ENCODE assay signal across 8 cellular contexts in the genomic region with DNA sequence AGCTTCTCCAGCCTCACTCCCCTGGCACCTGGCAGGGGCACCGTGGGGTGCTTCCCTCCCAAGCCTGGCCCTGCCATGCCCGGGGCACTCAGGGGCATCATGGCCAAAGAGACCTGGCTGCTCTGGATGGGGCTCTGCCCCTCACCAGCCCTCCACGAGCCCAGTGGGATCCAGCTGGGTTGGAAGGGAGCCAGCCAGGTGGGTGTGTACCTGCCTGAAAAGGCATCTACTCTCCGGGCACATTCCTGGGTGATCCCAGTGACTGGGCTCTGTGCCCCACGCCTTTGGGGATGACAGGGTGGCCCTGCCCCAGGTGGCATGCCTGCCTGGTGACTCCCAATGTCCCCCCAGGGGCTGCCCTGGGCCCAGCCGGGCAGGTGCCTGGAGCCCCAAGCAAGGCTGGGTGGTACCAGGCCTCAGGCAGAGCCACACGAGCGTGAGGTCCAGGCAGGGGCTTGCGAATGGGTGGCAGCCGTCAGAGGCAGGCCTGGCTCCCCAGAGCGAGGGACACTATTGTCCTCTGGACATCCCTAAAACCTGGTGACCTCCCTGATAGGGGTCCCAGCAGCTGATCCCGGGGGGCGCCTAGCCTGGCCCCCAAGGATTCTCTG. TPM values are rescaled to one million over a fixed set of nuclear protein-coding genes. Genes with fewer than 3 reads are reported as not detected.
DNase-seq lines count a peak whose midpoint lies in the region; TF ChIP-seq lines count a peak whose summit lies in the region.

No MANE protein-coding gene starts in this region.

- peak overlapping the region; percentile 93 to 100 (median 99) for H3K4me2 ChIP-seq in BLaER1 treated with 17β-estradiol and CSF1 and Interleukin-3, amounts not matched to agents 10 nM and 100 nM
- H3K4me2 ChIP-seq in neural cell (ENCODE audit: low read length): peak overlapping the region; percentile 74

- peak overlapping the region; percentile 67 to 91 (median 78) for H3K4me3 ChIP-seq in BLaER1 treated with 17β-estradiol and CSF1 and Interleukin-3, amounts not matched to agents 10 nM and 100 nM
- peak overlapping the region; percentile 96 for H3K4me3 ChIP-seq in neural cell (ENCODE audit: low read length)

- no peaks in the 10 kb centered on the region for H3K9me2 ChIP-seq in neural cell (ENCODE audit: insufficient read depth, low read length)

- DNase-seq in NCI-H1048 (lab: John Stamatoyannopoulos, UW) (peak; percentile 24), dermis blood vessel endothelial cell (peak; percentile 13), SK-N-DZ (ENCODE audit: low spot score) (no peak), NCI-H446 (lab: John Stamatoyannopoulos, UW) (no peak)
- no peak for DNase-seq in stimulated activated CD4-positive, alpha-beta T cell treated with anti-CD3 and anti-CD28 coated beads, Interleukin-4, amount 100 ng/mL, for 24 hours
- DNase-seq in activated naive CD4-positive, alpha-beta T cell (lab: John Stamatoyannopoulos, UW): no peak

- H3K79me2 ChIP-seq in neural cell (replicated peaks; ENCODE audit: insufficient read depth, low read length): peaks cover 29% of the 10 kb centered on the region

- peaks cover 0 to 26% (median 17%) of the 10 kb centered on the region in 11 experiments; a peak in 14 of 22 replicates for H3K36me3 ChIP-seq in BLaER1 treated with 17β-estradiol and CSF1 and Interleukin-3, amounts not matched to agents 10 nM and 100 nM
- H3K36me3 ChIP-seq in neural cell (ENCODE audit: insufficient read depth, low read length): no peaks in the 10 kb centered on the region

- H4K20me1 ChIP-seq in BLaER1 treated with 17β-estradiol and CSF1 and Interleukin-3, amounts not matched to agents 10 nM and 100 nM: peaks cover 0 to 53% (median 51%) of the 10 kb centered on the region in 11 experiments; a peak in 20 of 22 replicates
- no peaks in the 10 kb centered on the region for H4K20me1 ChIP-seq in neural cell (ENCODE audit: insufficient read depth)

- H2AFZ ChIP-seq in neural cell (ENCODE audit: low read depth, low read length): no peak overlapping the region

- no peak for TF ChIP-seq RAD21 in neural cell (conservative IDR thresholded peaks at IDR 0.05)

- H3K9ac ChIP-seq in BLaER1 treated with 17β-estradiol and CSF1 and Interleukin-3, amounts not matched to agents 10 nM and 100 nM: peak overlapping the region; percentile 71 to 95 (median 86)
- peak overlapping the region; percentile 94 for H3K9ac ChIP-seq in neural cell (ENCODE audit: low read length)

- H3F3A ChIP-seq in neural cell (ENCODE audit: insufficient read depth, low read length, poor library complexity, severe bottlenecking): no peaks in the 10 kb centered on the region

- no peak for TF ChIP-seq EP300 in neural cell (conservative IDR thresholded peaks at IDR 0.05; ENCODE audit: poor library complexity, severe bottlenecking)

- H3K27me3 ChIP-seq in BLaER1 treated with 17β-estradiol and CSF1 and Interleukin-3, amounts not matched to agents 10 nM and 100 nM: peaks cover 0 to 11% (median 0%) of the 10 kb centered on the region in 11 experiments; a peak in 6 of 22 replicates
- H3K27me3 ChIP-seq in neural cell (ENCODE audit: insufficient read depth, low read depth, low read length): no peaks in the 10 kb centered on the region

- H3K27ac ChIP-seq in BLaER1 treated with 17β-estradiol and CSF1 and Interleukin-3, amounts not matched to agents 10 nM and 100 nM: peak overlapping the region; percentile 7 to 93 (median 86); a peak in 20 of 22 replicates
- H3K27ac ChIP-seq in neural cell (ENCODE audit: low read length): peak overlapping the region; percentile 70

- no peaks in the 10 kb centered on the region for H3K9me3 ChIP-seq in BLaER1 treated with 17β-estradiol and CSF1 and Interleukin-3, amounts not matched to agents 10 nM and 100 nM (replicated peaks in 1 of 11)
- H3K9me3 ChIP-seq in neural cell (ENCODE audit: low read length): no peaks in the 10 kb centered on the region

- peaks cover 54 to 91% (median 84%) of the 10 kb centered on the region in 10 experiments for H3K4me1 ChIP-seq in BLaER1 treated with 17β-estradiol and CSF1 and Interleukin-3, amounts not matched to agents 10 nM and 100 nM

- TF ChIP-seq CTCF in neural cell (IDR thresholded peaks at IDR 0.05; ENCODE audit: poor library complexity, severe bottlenecking): no peak

TF ChIP-seq in neural cell, 6 proteins besides CTCF, POLR2A, EP300 and RAD21:
- no peak for TF ChIP-seq EZH2 (IDR thresholded peaks at IDR 0.05; ENCODE audit: borderline replicate concordance, insufficient read depth, low read length, poor library complexity, severe bottlenecking)
- TF ChIP-seq, protein P1, sequence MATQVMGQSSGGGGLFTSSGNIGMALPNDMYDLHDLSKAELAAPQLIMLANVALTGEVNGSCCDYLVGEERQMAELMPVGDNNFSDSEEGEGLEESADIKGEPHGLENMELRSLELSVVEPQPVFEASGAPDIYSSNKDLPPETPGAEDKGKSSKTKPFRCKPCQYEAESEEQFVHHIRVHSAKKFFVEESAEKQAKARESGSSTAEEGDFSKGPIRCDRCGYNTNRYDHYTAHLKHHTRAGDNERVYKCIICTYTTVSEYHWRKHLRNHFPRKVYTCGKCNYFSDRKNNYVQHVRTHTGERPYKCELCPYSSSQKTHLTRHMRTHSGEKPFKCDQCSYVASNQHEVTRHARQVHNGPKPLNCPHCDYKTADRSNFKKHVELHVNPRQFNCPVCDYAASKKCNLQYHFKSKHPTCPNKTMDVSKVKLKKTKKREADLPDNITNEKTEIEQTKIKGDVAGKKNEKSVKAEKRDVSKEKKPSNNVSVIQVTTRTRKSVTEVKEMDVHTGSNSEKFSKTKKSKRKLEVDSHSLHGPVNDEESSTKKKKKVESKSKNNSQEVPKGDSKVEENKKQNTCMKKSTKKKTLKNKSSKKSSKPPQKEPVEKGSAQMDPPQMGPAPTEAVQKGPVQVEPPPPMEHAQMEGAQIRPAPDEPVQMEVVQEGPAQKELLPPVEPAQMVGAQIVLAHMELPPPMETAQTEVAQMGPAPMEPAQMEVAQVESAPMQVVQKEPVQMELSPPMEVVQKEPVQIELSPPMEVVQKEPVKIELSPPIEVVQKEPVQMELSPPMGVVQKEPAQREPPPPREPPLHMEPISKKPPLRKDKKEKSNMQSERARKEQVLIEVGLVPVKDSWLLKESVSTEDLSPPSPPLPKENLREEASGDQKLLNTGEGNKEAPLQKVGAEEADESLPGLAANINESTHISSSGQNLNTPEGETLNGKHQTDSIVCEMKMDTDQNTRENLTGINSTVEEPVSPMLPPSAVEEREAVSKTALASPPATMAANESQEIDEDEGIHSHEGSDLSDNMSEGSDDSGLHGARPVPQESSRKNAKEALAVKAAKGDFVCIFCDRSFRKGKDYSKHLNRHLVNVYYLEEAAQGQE (IDR thresholded peaks at IDR 0.05; ENCODE audit: borderline replicate concordance): no peak
- TF ChIP-seq POLR2AphosphoS5 (IDR thresholded peaks at IDR 0.05): peak; percentile 4
- no peak for TF ChIP-seq TAF1 (IDR thresholded peaks at IDR 0.05; ENCODE audit: low read depth)
TF ChIP-seq in neural cell: peak in this region for 1.

RNA-seq across cellular contexts. Expression of gene GPSM1, which starts 0.8 kb away (rescaled TPM):
- 27.2 and 37.1 TPM in 2 replicates for total RNA-seq in dermis blood vessel endothelial cell
- polyA plus RNA-seq in neural cell: 117 and 148 TPM in 2 replicates
- polyA minus RNA-seq in neural cell: 112 and 142 TPM in 2 replicates
- 32.3 and 50.0 TPM in 2 replicates for polyA plus RNA-seq in SK-N-DZ (2014; cell fraction: cytosol; rRNA removed)
- 93.4 and 93.5 TPM in 2 replicates for polyA plus RNA-seq in SK-N-DZ (2014; cell fraction: nucleus; rRNA removed)

RNA-seq across cellular contexts. Expression of gene CCDC187, which starts 24.2 kb away (rescaled TPM):
- not detected in 2 replicates for total RNA-seq in dermis blood vessel endothelial cell
- not detected in 2 replicates for polyA plus RNA-seq in neural cell
- not detected in 2 replicates for polyA minus RNA-seq in neural cell
- 0.06 TPM in 1 of 2 replicates, not detected in the other for polyA plus RNA-seq in SK-N-DZ (2014; cell fraction: cytosol; rRNA removed)
- polyA plus RNA-seq in SK-N-DZ (2014; cell fraction: nucleus; rRNA removed): 0.09 and 0.35 TPM in 2 replicates

RNA-seq across cellular contexts. Expression of gene DNLZ, which starts 35.4 kb away (rescaled TPM):
- 15.4 and 34.5 TPM in 2 replicates for total RNA-seq in dermis blood vessel endothelial cell
- 23.6 and 36.6 TPM in 2 replicates for polyA plus RNA-seq in neural cell
- 7.5 and 9.0 TPM in 2 replicates for polyA minus RNA-seq in neural cell
- polyA plus RNA-seq in SK-N-DZ (2014; cell fraction: cytosol; rRNA removed): 39.9 and 53.5 TPM in 2 replicates
- 53.5 and 73.3 TPM in 2 replicates for polyA plus RNA-seq in SK-N-DZ (2014; cell fraction: nucleus; rRNA removed)

RNA-seq across cellular contexts. Expression of gene CARD9, which starts 45.4 kb away (rescaled TPM):
- total RNA-seq in dermis blood vessel endothelial cell: 0.34 and 1.1 TPM in 2 replicates
- 0.52 and 0.77 TPM in 2 replicates for polyA plus RNA-seq in neural cell
- 0.46 and 0.49 TPM in 2 replicates for polyA minus RNA-seq in neural cell
- 23.8 and 38.6 TPM in 2 replicates for polyA plus RNA-seq in SK-N-DZ (2014; cell fraction: cytosol; rRNA removed)
- polyA plus RNA-seq in SK-N-DZ (2014; cell fraction: nucleus; rRNA removed): 257 and 268 TPM in 2 replicates

Comparison
In these comparisons a context has a peak if more than half of its experiments do, and no peak if none do; other contexts are left out.
1. DNase-seq: peak in NCI-H1048 (single experiment) and dermis blood vessel endothelial cell (single experiment); none in stimulated activated CD4-positive, alpha-beta T cell treated with anti-CD3 and anti-CD28 coated beads, Interleukin-4, amount 100 ng/mL, for 24 hours (single experiment), SK-N-DZ (single experiment), NCI-H446 (0 of 2) and activated naive CD4-positive, alpha-beta T cell (0 of 4).